In genomic region chr10:110067960-110068770, GRCh38 we compare ENCODE assay signal across 1 cellular context.
TF ChIP-seq lines count a peak whose summit lies in the region.

No MANE protein-coding gene starts in this region.

TF ChIP-seq in HEK293, 187 proteins besides CTCF, POLR2A, EP300 and RAD21 (continued from another document):
- TF ChIP-seq, protein P1, sequence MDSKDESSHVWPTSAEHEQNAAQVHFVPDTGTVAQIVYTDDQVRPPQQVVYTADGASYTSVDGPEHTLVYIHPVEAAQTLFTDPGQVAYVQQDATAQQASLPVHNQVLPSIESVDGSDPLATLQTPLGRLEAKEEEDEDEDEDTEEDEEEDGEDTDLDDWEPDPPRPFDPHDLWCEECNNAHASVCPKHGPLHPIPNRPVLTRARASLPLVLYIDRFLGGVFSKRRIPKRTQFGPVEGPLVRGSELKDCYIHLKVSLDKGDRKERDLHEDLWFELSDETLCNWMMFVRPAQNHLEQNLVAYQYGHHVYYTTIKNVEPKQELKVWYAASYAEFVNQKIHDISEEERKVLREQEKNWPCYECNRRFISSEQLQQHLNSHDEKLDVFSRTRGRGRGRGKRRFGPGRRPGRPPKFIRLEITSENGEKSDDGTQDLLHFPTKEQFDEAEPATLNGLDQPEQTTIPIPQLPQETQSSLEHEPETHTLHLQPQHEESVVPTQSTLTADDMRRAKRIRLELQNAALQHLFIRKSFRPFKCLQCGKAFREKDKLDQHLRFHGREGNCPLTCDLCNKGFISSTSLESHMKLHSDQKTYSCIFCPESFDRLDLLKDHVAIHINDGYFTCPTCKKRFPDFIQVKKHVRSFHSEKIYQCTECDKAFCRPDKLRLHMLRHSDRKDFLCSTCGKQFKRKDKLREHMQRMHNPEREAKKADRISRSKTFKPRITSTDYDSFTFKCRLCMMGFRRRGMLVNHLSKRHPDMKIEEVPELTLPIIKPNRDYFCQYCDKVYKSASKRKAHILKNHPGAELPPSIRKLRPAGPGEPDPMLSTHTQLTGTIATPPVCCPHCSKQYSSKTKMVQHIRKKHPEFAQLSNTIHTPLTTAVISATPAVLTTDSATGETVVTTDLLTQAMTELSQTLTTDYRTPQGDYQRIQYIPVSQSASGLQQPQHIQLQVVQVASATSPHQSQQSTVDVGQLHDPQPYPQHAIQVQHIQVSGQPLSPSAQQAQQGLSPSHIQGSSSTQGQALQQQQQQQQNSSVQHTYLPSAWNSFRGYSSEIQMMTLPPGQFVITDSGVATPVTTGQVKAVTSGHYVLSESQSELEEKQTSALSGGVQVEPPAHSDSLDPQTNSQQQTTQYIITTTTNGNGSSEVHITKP (tag by site-specific recombination; IDR thresholded peaks at IDR 0.05), result peak; percentile 73
- peak; percentile 94 for TF ChIP-seq MZF1 (tag by site-specific recombination; IDR thresholded peaks at IDR 0.05; ENCODE audit: borderline replicate concordance)
- no peak for TF ChIP-seq GLIS2 (tag by site-specific recombination; IDR thresholded peaks at IDR 0.05)
- peak; percentile 75 for TF ChIP-seq FEZF1 (tag by site-specific recombination; IDR thresholded peaks at IDR 0.05)
- TF ChIP-seq ZNF555 (tag by site-specific recombination; conservative IDR thresholded peaks at IDR 0.05), result no peak
- peak; percentile 45; the same call in 1 of the 2 replicates for TF ChIP-seq ZEB2 (tag by site-specific recombination; IDR thresholded peaks at IDR 0.05)
- no peak for TF ChIP-seq ZNF473 (tag by site-specific recombination; IDR thresholded peaks at IDR 0.05)
- TF ChIP-seq ZFHX2 (tag by site-specific recombination; conservative IDR thresholded peaks at IDR 0.05), result no peak
- TF ChIP-seq KLF1 (tag by site-specific recombination; IDR thresholded peaks at IDR 0.05), result peak; percentile 84
- TF ChIP-seq PATZ1 (tag by site-specific recombination; IDR thresholded peaks at IDR 0.05), result 0 out of 2 replicates have a peak, but pooled peaks have one; percentile 49
- TF ChIP-seq PRDM6 (tag by site-specific recombination; IDR thresholded peaks at IDR 0.05), result peak; percentile 17; the same call in 1 of the 2 replicates
- TF ChIP-seq HOXA7 (CRISPR knock-in tag; IDR thresholded peaks at IDR 0.05; ENCODE audit: borderline replicate concordance), result no peak
- TF ChIP-seq ZXDB (tag by site-specific recombination; IDR thresholded peaks at IDR 0.05), result no peak
TF ChIP-seq in HEK293: peak in this region for 19.
